ENCODE assay signal across 1 cellular context in the genomic region with DNA sequence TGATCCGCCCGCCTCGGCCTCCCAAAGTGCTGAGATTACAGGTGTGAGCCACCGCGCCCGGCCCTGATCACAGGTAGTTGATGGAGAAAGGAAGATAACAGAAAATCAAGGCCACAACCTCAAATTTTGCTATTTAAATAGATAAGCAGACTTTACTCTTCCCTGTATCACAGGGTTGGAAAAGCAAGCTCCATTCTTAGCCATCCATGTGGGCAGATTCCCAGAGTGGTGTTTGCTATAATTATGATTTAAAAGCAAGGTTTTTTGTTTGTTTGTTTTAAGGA.
A peak's percentile ranks its signal among the peaks of the same experiment; 100 is the strongest.
TF ChIP-seq lines count a peak whose summit lies in the region.

No MANE protein-coding gene starts in this region.

TF ChIP-seq in K562, 482 proteins besides CTCF, POLR2A, EP300 and RAD21 (continued from another document):
- TF ChIP-seq EWSR1 (IDR thresholded peaks at IDR 0.05; ENCODE audit: borderline replicate concordance, low read depth, partially characterized antibody) (peak; percentile 15), RFX5 (IDR thresholded peaks at IDR 0.05; ENCODE audit: low read depth, low read length) (no peak), ZNF551 (CRISPR knock-in tag; IDR thresholded peaks at IDR 0.05) (no peak), NR4A1 (CRISPR knock-in tag; IDR thresholded peaks at IDR 0.05) (no peak), NR4A1 (tag; IDR thresholded peaks at IDR 0.05) (no peak), ZBTB11 (CRISPR knock-in tag; IDR thresholded peaks at IDR 0.05) (peak in 1 of 3 experiments; percentile 68; a peak in 1 of 6 replicates), JUNB (CRISPR knock-in tag; conservative IDR thresholded peaks at IDR 0.05) (no peak), CCNT2 (IDR thresholded peaks at IDR 0.05; ENCODE audit: borderline replicate concordance, extremely low read depth, insufficient read length, low read depth, low read length) (no peak), E2F4 (CRISPR knock-in tag; IDR thresholded peaks at IDR 0.05; ENCODE audit: low read depth) (no peak), ZNF133 (CRISPR knock-in tag; IDR thresholded peaks at IDR 0.05) (no peak), TOE1 (IDR thresholded peaks at IDR 0.05; ENCODE audit: borderline replicate concordance) (no peak), TOE1 (CRISPR knock-in tag; IDR thresholded peaks at IDR 0.05; ENCODE audit: borderline replicate concordance, low read depth) (no peak), HES1 (IDR thresholded peaks at IDR 0.05; ENCODE audit: low read depth) (no peak), HDGF (IDR thresholded peaks at IDR 0.05) (no peak), ZNF778 (CRISPR knock-in tag; IDR thresholded peaks at IDR 0.05) (no peak)
- TF ChIP-seq, protein P1, sequence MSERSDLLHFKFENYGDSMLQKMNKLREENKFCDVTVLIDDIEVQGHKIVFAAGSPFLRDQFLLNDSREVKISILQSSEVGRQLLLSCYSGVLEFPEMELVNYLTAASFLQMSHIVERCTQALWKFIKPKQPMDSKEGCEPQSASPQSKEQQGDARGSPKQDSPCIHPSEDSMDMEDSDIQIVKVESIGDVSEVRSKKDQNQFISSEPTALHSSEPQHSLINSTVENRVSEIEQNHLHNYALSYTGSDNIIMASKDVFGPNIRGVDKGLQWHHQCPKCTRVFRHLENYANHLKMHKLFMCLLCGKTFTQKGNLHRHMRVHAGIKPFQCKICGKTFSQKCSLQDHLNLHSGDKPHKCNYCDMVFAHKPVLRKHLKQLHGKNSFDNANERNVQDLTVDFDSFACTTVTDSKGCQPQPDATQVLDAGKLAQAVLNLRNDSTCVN (CRISPR knock-in tag; IDR thresholded peaks at IDR 0.05): no peak
- TF ChIP-seq, protein P2, sequence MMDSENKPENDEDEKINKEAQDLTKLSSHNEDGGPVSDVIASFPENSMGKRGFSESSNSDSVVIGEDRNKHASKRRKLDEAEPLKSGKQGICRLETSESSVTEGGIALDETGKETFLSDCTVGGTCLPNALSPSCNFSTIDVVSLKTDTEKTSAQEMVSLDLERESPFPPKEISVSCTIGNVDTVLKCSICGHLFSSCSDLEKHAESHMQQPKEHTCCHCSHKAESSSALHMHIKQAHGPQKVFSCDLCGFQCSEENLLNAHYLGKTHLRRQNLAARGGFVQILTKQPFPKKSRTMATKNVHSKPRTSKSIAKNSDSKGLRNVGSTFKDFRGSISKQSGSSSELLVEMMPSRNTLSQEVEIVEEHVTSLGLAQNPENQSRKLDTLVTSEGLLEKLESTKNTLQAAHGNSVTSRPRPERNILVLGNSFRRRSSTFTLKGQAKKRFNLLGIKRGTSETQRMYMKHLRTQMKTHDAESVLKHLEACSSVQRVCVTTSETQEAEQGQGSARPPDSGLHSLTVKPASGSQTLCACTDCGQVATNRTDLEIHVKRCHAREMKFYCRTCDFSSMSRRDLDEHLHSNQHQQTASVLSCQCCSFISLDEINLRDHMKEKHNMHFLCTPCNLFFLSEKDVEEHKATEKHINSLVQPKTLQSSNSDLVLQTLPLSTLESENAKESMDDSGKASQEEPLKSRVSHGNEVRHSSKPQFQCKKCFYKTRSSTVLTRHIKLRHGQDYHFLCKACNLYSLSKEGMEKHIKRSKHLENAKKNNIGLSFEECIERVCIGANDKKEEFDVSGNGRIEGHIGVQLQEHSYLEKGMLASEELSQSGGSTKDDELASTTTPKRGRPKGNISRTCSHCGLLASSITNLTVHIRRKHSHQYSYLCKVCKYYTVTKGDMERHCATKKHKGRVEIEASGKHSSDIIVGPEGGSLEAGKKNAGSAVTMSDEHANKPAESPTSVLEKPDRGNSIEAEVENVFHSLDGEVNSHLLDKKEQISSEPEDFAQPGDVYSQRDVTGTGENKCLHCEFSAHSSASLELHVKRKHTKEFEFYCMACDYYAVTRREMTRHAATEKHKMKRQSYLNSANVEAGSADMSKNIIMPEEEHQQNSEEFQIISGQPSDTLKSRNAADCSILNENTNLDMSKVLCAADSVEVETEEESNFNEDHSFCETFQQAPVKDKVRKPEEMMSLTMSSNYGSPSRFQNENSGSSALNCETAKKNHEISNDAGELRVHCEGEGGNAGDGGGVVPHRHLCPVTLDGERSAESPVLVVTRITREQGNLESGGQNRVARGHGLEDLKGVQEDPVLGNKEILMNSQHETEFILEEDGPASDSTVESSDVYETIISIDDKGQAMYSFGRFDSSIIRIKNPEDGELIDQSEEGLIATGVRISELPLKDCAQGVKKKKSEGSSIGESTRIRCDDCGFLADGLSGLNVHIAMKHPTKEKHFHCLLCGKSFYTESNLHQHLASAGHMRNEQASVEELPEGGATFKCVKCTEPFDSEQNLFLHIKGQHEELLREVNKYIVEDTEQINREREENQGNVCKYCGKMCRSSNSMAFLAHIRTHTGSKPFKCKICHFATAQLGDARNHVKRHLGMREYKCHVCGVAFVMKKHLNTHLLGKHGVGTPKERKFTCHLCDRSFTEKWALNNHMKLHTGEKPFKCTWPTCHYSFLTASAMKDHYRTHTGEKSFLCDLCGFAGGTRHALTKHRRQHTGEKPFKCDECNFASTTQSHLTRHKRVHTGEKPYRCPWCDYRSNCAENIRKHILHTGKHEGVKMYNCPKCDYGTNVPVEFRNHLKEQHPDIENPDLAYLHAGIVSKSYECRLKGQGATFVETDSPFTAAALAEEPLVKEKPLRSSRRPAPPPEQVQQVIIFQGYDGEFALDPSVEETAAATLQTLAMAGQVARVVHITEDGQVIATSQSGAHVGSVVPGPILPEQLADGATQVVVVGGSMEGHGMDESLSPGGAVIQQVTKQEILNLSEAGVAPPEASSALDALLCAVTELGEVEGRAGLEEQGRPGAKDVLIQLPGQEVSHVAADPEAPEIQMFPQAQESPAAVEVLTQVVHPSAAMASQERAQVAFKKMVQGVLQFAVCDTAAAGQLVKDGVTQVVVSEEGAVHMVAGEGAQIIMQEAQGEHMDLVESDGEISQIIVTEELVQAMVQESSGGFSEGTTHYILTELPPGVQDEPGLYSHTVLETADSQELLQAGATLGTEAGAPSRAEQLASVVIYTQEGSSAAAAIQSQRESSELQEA (IDR thresholded peaks at IDR 0.05; ENCODE audit: low read depth): no peak
